ENCODE assay signal across 8 cellular contexts in the genomic region with DNA sequence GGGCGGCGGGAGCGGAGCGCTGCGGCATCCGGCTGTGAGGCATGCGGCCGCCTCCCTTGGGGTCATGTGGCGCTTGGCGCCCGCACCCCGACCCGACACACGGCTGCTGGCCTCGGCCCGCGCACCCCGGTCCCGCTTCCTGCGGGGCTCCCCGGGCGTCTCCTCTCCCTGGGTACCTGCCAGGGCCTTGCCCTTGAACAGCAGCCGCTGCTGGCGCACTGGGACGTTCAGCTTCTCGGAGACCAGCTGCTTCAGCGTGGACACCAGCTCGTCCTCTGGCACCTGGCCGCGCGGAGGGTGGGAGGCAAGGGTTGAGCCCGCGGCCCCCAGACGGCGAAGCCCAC. TPM values are rescaled to one million over a fixed set of nuclear protein-coding genes. Genes with fewer than 3 reads are reported as not detected.
DNase-seq lines count a peak whose midpoint lies in the region; ATAC-seq and TF ChIP-seq lines count a peak whose summit lies in the region.

No MANE protein-coding gene starts in this region.

- DNase-seq in SK-N-MC (ENCODE audit: low read depth, low spot score), result no peak
- DNase-seq in dorsolateral prefrontal cortex, result peak in 1 of 10 donors; percentile 49
- DNase-seq in upper lobe of left lung, result peak in 1 of 2 donors; percentile 86
- no peak for DNase-seq in SKM-1 treated with dmso at 0.1 percent for 144 hours (lab: John Stamatoyannopoulos, UW; ENCODE audit: unreplicated experiment)
- no peak for DNase-seq in cortex of kidney (lab: John Stamatoyannopoulos, UW)
- no peak for DNase-seq in mucosa of gallbladder (ENCODE audit: low spot score)

- H3K27ac ChIP-seq in SK-N-MC (no peak overlapping the region), dorsolateral prefrontal cortex (peak overlapping the region in 58 of 59 donors; percentile 29 to 93 (median 82)), upper lobe of left lung (peak overlapping the region; percentile 69 to 91 (median 83))

- intact Hi-C loops in dorsolateral prefrontal cortex (cut with DNase I), result loop anchor here (2.0 kb wide), 2 partner anchors 31 to 49 kb away; partner anchors contain the start of genes FAM3A (in 1 of the 2) and GDI1 (in 1 of the 2)

- H3K4me1 ChIP-seq in mononuclear cell (ENCODE audit: insufficient read depth, low read length) (peaks cover 38% of the 10 kb centered on the region), upper lobe of left lung (peaks cover 5 to 42% (median 17%) of the 10 kb centered on the region in 4 donors)

- no peak for TF ChIP-seq CTCF in dorsolateral prefrontal cortex (IDR thresholded peaks at IDR 0.05 in 54 of 56, conservative IDR thresholded peaks at IDR 0.05 in 2 of 56; ENCODE audit: low read depth in 1 of 56, partially characterized antibody in 56 of 56)
- TF ChIP-seq CTCF in upper lobe of left lung (IDR thresholded peaks at IDR 0.05), result no peak

- H3K36me3 ChIP-seq in SK-N-MC (ENCODE audit: insufficient read depth, low read length) (peaks cover 7% of the 10 kb centered on the region; the same call in 1 of the 2 replicates), upper lobe of left lung (peaks cover 0 to 17% (median 2%) of the 10 kb centered on the region in 4 donors)

- WGBS in upper lobe of left lung, 2 donors, result 59% methylated on average over 25 of the region's 35 CpGs; no CpG with 5 or more reads in 1 of the 2 donors

- TF ChIP-seq EP300 in upper lobe of left lung (IDR thresholded peaks at IDR 0.05), result no peak

- ATAC-seq in GM18867 (IDR thresholded peaks at IDR 0.05; ENCODE audit: unreplicated experiment), result peak; percentile 2
- ATAC-seq in upper lobe of left lung (ENCODE audit: low FRiP score in 2 of 2), result no peak

- H3K9me3 ChIP-seq in SK-N-MC (ENCODE audit: low read depth, low read length) (no peaks in the 10 kb centered on the region), mononuclear cell (ENCODE audit: low read depth, low read length) (no peaks in the 10 kb centered on the region), upper lobe of left lung (no peaks in the 10 kb centered on the region)

- H3K27me3 ChIP-seq in dorsolateral prefrontal cortex (peaks cover 0 to 51% (median 7%) of the 10 kb centered on the region in 45 donors), mononuclear cell (ENCODE audit: insufficient read depth, low read length) (no peaks in the 10 kb centered on the region), upper lobe of left lung (no peaks in the 10 kb centered on the region)

- H3K4me3 ChIP-seq in SK-N-MC (peak overlapping the region; percentile 77), dorsolateral prefrontal cortex (peak overlapping the region; percentile 42 to 80 (median 62)), mononuclear cell (ENCODE audit: low read length) (peak overlapping the region; percentile 55), upper lobe of left lung (peak overlapping the region; percentile 44 to 81 (median 76))

- TF ChIP-seq POLR2A in upper lobe of left lung (IDR thresholded peaks at IDR 0.05), result no peak

- peak overlapping the region; percentile 66 for H3K9ac ChIP-seq in SK-N-MC (ENCODE audit: insufficient read length)

RNA-seq across cellular contexts. Expression of gene UBL4A, which starts 0.4 kb away (rescaled TPM):
- total RNA-seq in dorsolateral prefrontal cortex (10 to 100 TPM; 30.3 to 72.2 (median 51.7) TPM), mononuclear cell (15.2 TPM), upper lobe of left lung (10 to 100 TPM; 13.6 to 52.2 (median 43.8) TPM), mucosa of gallbladder (38.2 TPM)

RNA-seq across cellular contexts. Expression of gene SLC10A3, which starts 4.4 kb away (rescaled TPM):
- total RNA-seq in dorsolateral prefrontal cortex, result 10 to 100 TPM in 12 of 120 experiments, 1 to 10 TPM in 108; 5.3 to 12.1 (median 8.2) TPM
- total RNA-seq in mononuclear cell, result 15.0 TPM
- 10 to 100 TPM; 16.8 to 33.4 (median 28.7) TPM for total RNA-seq in upper lobe of left lung
- total RNA-seq in mucosa of gallbladder, result 32.2 TPM

RNA-seq across cellular contexts. Expression of gene LAGE3, which starts 6.9 kb away (rescaled TPM):
- 10 to 100 TPM; 21.6 to 55.2 (median 36.1) TPM for total RNA-seq in dorsolateral prefrontal cortex
- total RNA-seq in mononuclear cell, result 2.6 TPM
- total RNA-seq in upper lobe of left lung, result 10 to 100 TPM; 16.6 to 25.4 (median 20.2) TPM
- 26.3 TPM for total RNA-seq in mucosa of gallbladder

RNA-seq across cellular contexts. Expression of gene PLXNA3, which starts 27.9 kb away (rescaled TPM):
- total RNA-seq in dorsolateral prefrontal cortex (10 to 100 TPM; 23.8 to 78.3 (median 46.0) TPM), mononuclear cell (5.5 TPM), upper lobe of left lung (100 to 1,000 TPM in 1 of 6 donors, 10 to 100 TPM in 4, 1 to 10 TPM in 1; 7.9 to 195 (median 36.3) TPM), mucosa of gallbladder (75.6 TPM)

RNA-seq across cellular contexts. Expression of gene FAM3A, which starts 30.0 kb away (rescaled TPM):
- total RNA-seq in dorsolateral prefrontal cortex, result 10 to 100 TPM; 33.9 to 82.8 (median 51.1) TPM
- total RNA-seq in mononuclear cell, result 12.8 TPM
- 10 to 100 TPM; 41.0 to 67.1 (median 49.3) TPM for total RNA-seq in upper lobe of left lung
- total RNA-seq in mucosa of gallbladder, result 75.3 TPM
